Comparison of ENCODE assay signal across 1 cellular context in genomic region chr14:39025250-39025809, GRCh38.
TF ChIP-seq lines count a peak whose summit lies in the region.

No MANE protein-coding gene starts in this region.

TF ChIP-seq in HepG2, 621 proteins besides CTCF, POLR2A, EP300 and RAD21 (continued from another document):
- TF ChIP-seq HMG20A (CRISPR knock-in tag; IDR thresholded peaks at IDR 0.05; ENCODE audit: borderline replicate concordance) = no peak
- TF ChIP-seq ARNT2 (CRISPR knock-in tag; IDR thresholded peaks at IDR 0.05; ENCODE audit: low read depth) = 0 out of 2 replicates have a peak, but pooled peaks have one; percentile 13
- no peak for TF ChIP-seq HOXA3 (CRISPR knock-in tag; IDR thresholded peaks at IDR 0.05)
- no peak for TF ChIP-seq CBX1 (IDR thresholded peaks at IDR 0.05; ENCODE audit: low read depth)
- TF ChIP-seq ATF4 (CRISPR knock-in tag; IDR thresholded peaks at IDR 0.05) = no peak
- TF ChIP-seq CC2D1A (CRISPR knock-in tag; IDR thresholded peaks at IDR 0.05) = 0 out of 2 replicates have a peak, but pooled peaks have one; percentile 79
- TF ChIP-seq ARID2 (CRISPR knock-in tag; IDR thresholded peaks at IDR 0.05; ENCODE audit: borderline replicate concordance) = no peak
- no peak for TF ChIP-seq ZNF878 (CRISPR knock-in tag; IDR thresholded peaks at IDR 0.05)
